In genomic region chr19:14101003-14101545, GRCh38 we compare ENCODE assay signal across 24 cellular contexts. TPM values are rescaled to one million over a fixed set of nuclear protein-coding genes. Genes with fewer than 3 reads are reported as not detected.
DNase-seq lines count a peak whose midpoint lies in the region; ATAC-seq and TF ChIP-seq lines count a peak whose summit lies in the region.
"Had no signal": no experiment of that assay in that cellular context is flagged by ENCODE, and none has a peak within 500 bp of the region (broad histone marks: within the 10 kb centered on the region; RNA-seq: fewer than 3 reads in every experiment).

No MANE protein-coding gene starts in this region.

- no peaks in the 10 kb centered on the region for H3K9me3 Mint-ChIP-seq in activated naive CD4-positive, alpha-beta T cell treated with anti-CD3 and anti-CD28 coated beads, Interleukin-2, amount 50 U/mL, for 72 hours
- H3K9me3 Mint-ChIP-seq: CD4-positive, alpha-beta memory T cell; H9; HFFc6 had no signal

- CTCF ChIA-PET in HEK293 (lab: Yijun Ruan, JAX) (interaction anchor here (0.6 to 1.1 kb wide), 2 partner anchors 23 to 26 kb away, joined by 3 to 4 read pairs; no protein-coding TSS in a partner anchor), RWPE1 (lab: Yijun Ruan, JAX) (no interaction called here)

- peaks cover 26 to 69% of the 10 kb centered on the region in 2 experiments; a peak in 2 of 3 replicates for H3K36me3 ChIP-seq in HEK293 (ENCODE audit: control insufficient read depth in 2 of 2, insufficient read depth in 1 of 2, low read length in 2 of 2)
- H3K36me3 ChIP-seq in neuronal stem cell (replicated peaks in 1 of 2; ENCODE audit: control insufficient read depth in 2 of 2, insufficient read depth in 2 of 2, low read length in 2 of 2), result peaks cover 15 to 78% of the 10 kb centered on the region in 2 donors

- POLR2A ChIA-PET in HEK293 (lab: Yijun Ruan, JAX), result no interaction called here
- POLR2A ChIA-PET in RWPE1 (lab: Yijun Ruan, JAX; ENCODE audit: low non-redundant PET), result no interaction called here

- H3K4me1 ChIP-seq in HEK293 (ENCODE audit: control insufficient read depth, insufficient read depth, low read length) (no peaks in the 10 kb centered on the region), neuronal stem cell (ENCODE audit: control insufficient read depth in 2 of 2, insufficient read depth in 1 of 2, low read depth in 1 of 2, low read length in 2 of 2) (no peaks in the 10 kb centered on the region)

- H3K14ac ChIP-seq in neuronal stem cell (ENCODE audit: low read length), result no peak overlapping the region

- H3K36me3 Mint-ChIP-seq in activated naive CD4-positive, alpha-beta T cell treated with anti-CD3 and anti-CD28 coated beads, Interleukin-2, amount 50 U/mL, for 72 hours, result no peaks in the 10 kb centered on the region

- H3K9me3 ChIP-seq in HEK293 (ENCODE audit: control insufficient read depth, insufficient read depth, low read depth, low read length) (no peaks in the 10 kb centered on the region), neuronal stem cell (replicated peaks in 1 of 2; ENCODE audit: control insufficient read depth in 2 of 2, insufficient read depth in 1 of 2, low read depth in 1 of 2, low read length in 2 of 2) (peaks cover 0 to 3% of the 10 kb centered on the region in 2 donors)

- no peak overlapping the region for H3K4me2 ChIP-seq in neuronal stem cell (ENCODE audit: insufficient read depth, low read length, poor library complexity, severe bottlenecking)

- no peak overlapping the region for H3K4me3 ChIP-seq in HEK293 (ENCODE audit: low read depth, low read length)
- no peak overlapping the region for H3K4me3 ChIP-seq in neuronal stem cell (ENCODE audit: low read length in 2 of 2)
- H3K4me3 ChIP-seq: GM23248 had no signal

- no peak overlapping the region for H3K9ac ChIP-seq in neuronal stem cell (ENCODE audit: low read depth, low read length, poor library complexity)
- H3K9ac ChIP-seq: GM23248 had no signal

- H4K8ac ChIP-seq in neuronal stem cell (ENCODE audit: low read depth, low read length), result no peak overlapping the region

- H3K27me3 ChIP-seq in neuronal stem cell (ENCODE audit: control insufficient read depth in 3 of 3, insufficient read depth in 3 of 3, low read depth in 1 of 3, low read length in 3 of 3), result no peaks in the 10 kb centered on the region

- WGBS in neuronal stem cell (ENCODE audit: extremely low coverage in 2 of 2, insufficient read length in 2 of 2, insufficient replicate concordance in 1 of 2), 2 donors, result no CpG with 5 or more reads among the region's 6 CpGs

- H2BK5ac ChIP-seq in neuronal stem cell (ENCODE audit: low read length), result peak overlapping the region; percentile 4

- H3K27ac Mint-ChIP-seq in activated naive CD4-positive, alpha-beta T cell treated with anti-CD3 and anti-CD28 coated beads, Interleukin-2, amount 50 U/mL, for 72 hours, result peak overlapping the region; percentile 28 to 65
- H3K27ac Mint-ChIP-seq: H9, HFFc6 had no signal

- H4K91ac ChIP-seq in neuronal stem cell (ENCODE audit: low read depth, low read length, poor library complexity), result no peak overlapping the region

- no peak for DNase-seq in activated naive CD4-positive, alpha-beta T cell treated with anti-CD3 and anti-CD28 coated beads, Interleukin-2, amount 50 U/mL, for 72 hours (ENCODE audit: low spot score in 2 of 2)
- DNase-seq in activated naive CD4-positive, alpha-beta T cell (lab: John Stamatoyannopoulos, UW), result no peak
- no peak for DNase-seq in RWPE1 (ENCODE audit: low spot score)
- no peak for DNase-seq in neuronal stem cell (ENCODE audit: low spot score)
- DNase-seq in dedifferentiated amniotic fluid mesenchymal stem cell (ENCODE audit: extremely low spot score), result no peak
- DNase-seq: C1 segment of cervical spinal cord; Calu3; CD4-positive, alpha-beta memory T cell; COR-L47; DMS53; DMS79 treated with DMSO at 0.1 percent for 48 hours; GF-D8; GM23248; H9; HFFc6 had no signal

- no peak overlapping the region for H2AFZ ChIP-seq in neuronal stem cell (ENCODE audit: low read length)
- H2AFZ ChIP-seq: GM23248 had no signal

- H2BK15ac ChIP-seq in neuronal stem cell (ENCODE audit: low read length), result no peak overlapping the region

- TF ChIP-seq CTCF in HEK293 (tag by site-specific recombination; IDR thresholded peaks at IDR 0.05), result no peak
- no peak for TF ChIP-seq CTCF in RWPE1 (conservative IDR thresholded peaks at IDR 0.05; ENCODE audit: low read depth)

- no peak overlapping the region for H2BK120ac ChIP-seq in neuronal stem cell (ENCODE audit: low read depth, low read length)

- H2BK12ac ChIP-seq in neuronal stem cell (ENCODE audit: low read length), result no peak overlapping the region

- no peak overlapping the region for H2AK5ac ChIP-seq in neuronal stem cell (ENCODE audit: low read depth, low read length)

- H3K23ac ChIP-seq in neuronal stem cell (ENCODE audit: low read depth, low read length, poor library complexity), result no peak overlapping the region

- H3K4ac ChIP-seq in neuronal stem cell (ENCODE audit: low read length), result no peak overlapping the region

- H3K79me1 ChIP-seq in neuronal stem cell (ENCODE audit: low read depth, low read length), result no peaks in the 10 kb centered on the region

- no peak for ATAC-seq in activated naive CD4-positive, alpha-beta T cell treated with anti-CD3 and anti-CD28 coated beads, Interleukin-2, amount 50 U/mL, for 72 hours
- no peak for ATAC-seq in HG03442 (IDR thresholded peaks at IDR 0.05; ENCODE audit: unreplicated experiment)
- ATAC-seq: HCT116 had no signal

- no peak overlapping the region for H3K18ac ChIP-seq in neuronal stem cell (ENCODE audit: low read length)

- no peak overlapping the region for H3K27ac ChIP-seq in HEK293 (ENCODE audit: extremely low read depth, low read depth, low read length)
- peak overlapping the region; percentile 62; the same call in 1 of the 2 replicates for H3K27ac ChIP-seq in RWPE1
- no peak overlapping the region for H3K27ac ChIP-seq in neuronal stem cell (replicated peaks; ENCODE audit: low read length)
- H3K27ac ChIP-seq: GM23248 had no signal

TF ChIP-seq in HEK293, 187 proteins besides CTCF, POLR2A, EP300 and RAD21:
- no peak for TF ChIP-seq ZNF280D (tag by site-specific recombination; IDR thresholded peaks at IDR 0.05)
- peak; percentile 56; the same call in 1 of the 2 replicates for TF ChIP-seq ZNF121 (tag by site-specific recombination; IDR thresholded peaks at IDR 0.05)
- TF ChIP-seq HIC1 (tag by site-specific recombination; IDR thresholded peaks at IDR 0.05), result no peak
TF ChIP-seq in HEK293: peak in this region for 1.

RNA-seq across cellular contexts. Expression of gene SAMD1, which starts 10.5 kb away (rescaled TPM):
- 100 to 1,000 TPM in 1 of 2 donors, 10 to 100 TPM in 1; 39.7 to 101 TPM for total RNA-seq in activated naive CD4-positive, alpha-beta T cell treated with anti-CD3 and anti-CD28 coated beads, Interleukin-2, amount 50 U/mL, for 72 hours
- polyA plus RNA-seq in neuronal stem cell (2013, experiment 1 of 2), result 57.9 TPM
- 59.2 TPM for polyA plus RNA-seq in neuronal stem cell (2013, experiment 2 of 2)

RNA-seq across cellular contexts. Expression of gene C19orf67, which starts 15.5 kb away (rescaled TPM):
- total RNA-seq in activated naive CD4-positive, alpha-beta T cell treated with anti-CD3 and anti-CD28 coated beads, Interleukin-2, amount 50 U/mL, for 72 hours, result not detected
- not detected for polyA plus RNA-seq in neuronal stem cell (2013, experiment 1 of 2)
- polyA plus RNA-seq in neuronal stem cell (2013, experiment 2 of 2), result not detected
- total RNA-seq: A172, A673, Calu3, Daoy, G401, GM23248, H4, HFFc6 had no signal
- polyA plus RNA-seq: BJ; CD4-positive, alpha-beta memory T cell; GM23248 had no signal

RNA-seq across cellular contexts. Expression of gene PRKACA, which starts 16.5 kb away (rescaled TPM):
- total RNA-seq in activated naive CD4-positive, alpha-beta T cell treated with anti-CD3 and anti-CD28 coated beads, Interleukin-2, amount 50 U/mL, for 72 hours, result 10 to 100 TPM; 66.3 to 84.5 TPM
- polyA plus RNA-seq in neuronal stem cell (2013, experiment 1 of 2), result 66.8 TPM
- polyA plus RNA-seq in neuronal stem cell (2013, experiment 2 of 2), result 67.2 TPM

RNA-seq across cellular contexts. Expression of gene MISP3, which starts 28.5 kb away (rescaled TPM):
- 1 to 10 TPM; 1.2 to 4.2 TPM for total RNA-seq in activated naive CD4-positive, alpha-beta T cell treated with anti-CD3 and anti-CD28 coated beads, Interleukin-2, amount 50 U/mL, for 72 hours
- polyA plus RNA-seq in neuronal stem cell (2013, experiment 1 of 2), result 1.6 TPM
- 1.7 TPM for polyA plus RNA-seq in neuronal stem cell (2013, experiment 2 of 2)

RNA-seq across cellular contexts. Expression of gene ASF1B, which starts 35.3 kb away (rescaled TPM):
- total RNA-seq in activated naive CD4-positive, alpha-beta T cell treated with anti-CD3 and anti-CD28 coated beads, Interleukin-2, amount 50 U/mL, for 72 hours, result 10 to 100 TPM; 68.3 to 76.1 TPM
- 32.1 TPM for polyA plus RNA-seq in neuronal stem cell (2013, experiment 1 of 2)
- polyA plus RNA-seq in neuronal stem cell (2013, experiment 2 of 2), result 30.3 TPM
